16 cellular contexts compared by ENCODE assay signal in the genomic region with DNA sequence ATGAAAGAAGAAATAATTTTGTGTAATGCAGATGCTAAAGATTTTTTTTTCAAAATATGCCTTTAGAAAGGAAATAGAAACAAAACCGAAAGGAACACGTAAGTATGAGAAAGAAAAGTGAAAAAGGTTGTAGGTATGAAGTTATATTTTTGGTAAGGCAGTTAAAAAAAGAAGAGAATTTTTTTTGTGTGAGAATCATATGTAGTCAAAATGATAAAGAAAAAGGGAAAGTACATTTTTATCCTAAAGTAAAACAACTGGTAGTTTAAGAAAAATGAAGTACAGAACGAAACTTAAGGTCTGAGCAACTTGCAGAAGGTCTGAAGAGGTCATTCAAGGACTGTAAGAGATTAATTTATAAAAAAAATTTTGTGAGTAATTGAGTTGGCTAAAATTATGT.
DNase-seq lines count a peak whose midpoint lies in the region; ATAC-seq lines count a peak whose summit lies in the region.
"Had no signal": no experiment of that assay in that cellular context is flagged by ENCODE, and none has a peak within 500 bp of the region (broad histone marks: within the 10 kb centered on the region; RNA-seq: fewer than 3 reads in every experiment).

No MANE protein-coding gene starts in this region.

- H3K36me3 Mint-ChIP-seq in activated T-helper 17 cell treated with anti-CD3 and anti-CD28 coated beads, Interleukin-2, amount 50 U/mL, for 72 hours (ENCODE audit: low read depth) = no peaks in the 10 kb centered on the region
- H3K36me3 Mint-ChIP-seq: activated naive CD4-positive, alpha-beta T cell treated with anti-CD3 and anti-CD28 coated beads, Interleukin-2, amount 50 U/mL, for 72 hours; memory B cell; stimulated activated memory B cell treated with anti-CD40 and anti-IgM and Interleukin-4, amounts not matched to agents 10 μg/mL and 1 μg/mL and 100 μg/mL, for 72 hours had no signal

- H3K27me3 Mint-ChIP-seq in activated T-helper 17 cell treated with anti-CD3 and anti-CD28 coated beads, Interleukin-2, amount 50 U/mL, for 72 hours = no peaks in the 10 kb centered on the region
- H3K27me3 Mint-ChIP-seq: activated CD8-positive, alpha-beta T cell treated with anti-CD3 and anti-CD28 coated beads for 36 hours; CD4-positive, CD25-positive, alpha-beta regulatory T cell; memory B cell; stimulated activated memory B cell treated with anti-CD40 and anti-IgM and Interleukin-4, amounts not matched to agents 10 μg/mL and 1 μg/mL and 100 μg/mL, for 72 hours; T-helper 17 cell had no signal

- no peak for DNase-seq in ureter (ENCODE audit: low spot score)
- no peak for DNase-seq in cerebellar cortex (ENCODE audit: low spot score)
- no peak for DNase-seq in NCI-H2029 (lab: John Stamatoyannopoulos, UW)
- DNase-seq: activated CD8-positive, alpha-beta T cell treated with anti-CD3 and anti-CD28 coated beads for 36 hours; CD4-positive, CD25-positive, alpha-beta regulatory T cell; posterior cingulate gyrus; T-helper 17 cell had no signal

- H3K9me3 Mint-ChIP-seq in activated T-helper 17 cell treated with anti-CD3 and anti-CD28 coated beads, Interleukin-2, amount 50 U/mL, for 72 hours = peaks cover 24% of the 10 kb centered on the region

- no peak overlapping the region for H3K27ac Mint-ChIP-seq in activated T-helper 17 cell treated with anti-CD3 and anti-CD28 coated beads, Interleukin-2, amount 50 U/mL, for 72 hours
- H3K27ac Mint-ChIP-seq: activated CD8-positive, alpha-beta T cell treated with anti-CD3 and anti-CD28 coated beads for 36 hours; activated naive CD4-positive, alpha-beta T cell treated with anti-CD3 and anti-CD28 coated beads, Interleukin-2, amount 50 U/mL, for 72 hours; CD4-positive, CD25-positive, alpha-beta regulatory T cell; memory B cell; stimulated activated memory B cell treated with anti-CD40 and anti-IgM and Interleukin-4, amounts not matched to agents 10 μg/mL and 1 μg/mL and 100 μg/mL, for 72 hours; T-helper 17 cell had no signal

- no peak overlapping the region for H3K4me3 Mint-ChIP-seq in activated T-helper 17 cell treated with anti-CD3 and anti-CD28 coated beads, Interleukin-2, amount 50 U/mL, for 72 hours
- H3K4me3 Mint-ChIP-seq: activated CD8-positive, alpha-beta T cell treated with anti-CD3 and anti-CD28 coated beads for 36 hours; CD4-positive, CD25-positive, alpha-beta regulatory T cell; memory B cell; stimulated activated memory B cell treated with anti-CD40 and anti-IgM and Interleukin-4, amounts not matched to agents 10 μg/mL and 1 μg/mL and 100 μg/mL, for 72 hours; T-helper 17 cell had no signal

- H3K4me1 Mint-ChIP-seq in activated T-helper 17 cell treated with anti-CD3 and anti-CD28 coated beads, Interleukin-2, amount 50 U/mL, for 72 hours = no peaks in the 10 kb centered on the region
- H3K4me1 Mint-ChIP-seq: CD4-positive, CD25-positive, alpha-beta regulatory T cell; memory B cell; stimulated activated memory B cell treated with anti-CD40 and anti-IgM and Interleukin-4, amounts not matched to agents 10 μg/mL and 1 μg/mL and 100 μg/mL, for 72 hours; T-helper 17 cell had no signal

- ATAC-seq in GM18519 (IDR thresholded peaks at IDR 0.05; ENCODE audit: low FRiP score, unreplicated experiment) (peak; percentile 97), GM21381 (IDR thresholded peaks at IDR 0.05; ENCODE audit: unreplicated experiment) (peak; percentile 90), HG02938 (IDR thresholded peaks at IDR 0.05; ENCODE audit: unreplicated experiment) (peak; percentile 97), HG03469 (IDR thresholded peaks at IDR 0.05; ENCODE audit: unreplicated experiment) (peak; percentile 98)
- ATAC-seq in activated T-helper 17 cell treated with anti-CD3 and anti-CD28 coated beads, Interleukin-2, amount 50 U/mL, for 72 hours (replicated peaks) = no peak
- ATAC-seq: activated CD8-positive, alpha-beta T cell treated with anti-CD3 and anti-CD28 coated beads for 36 hours; activated naive CD4-positive, alpha-beta T cell treated with anti-CD3 and anti-CD28 coated beads, Interleukin-2, amount 50 U/mL, for 72 hours; Panc1; stimulated activated memory B cell treated with anti-CD40 and anti-IgM and Interleukin-4, amounts not matched to agents 10 μg/mL and 1 μg/mL and 100 μg/mL, for 72 hours; T-helper 17 cell had no signal
